Comparison of ENCODE assay signal across 10 cellular contexts in genomic region chr12:40208707-40209106, GRCh38.
DNase-seq lines count a peak whose midpoint lies in the region; ATAC-seq lines count a peak whose summit lies in the region.
"Had no signal": no experiment of that assay in that cellular context is flagged by ENCODE, and none has a peak within 500 bp of the region (broad histone marks: within the 10 kb centered on the region; RNA-seq: fewer than 3 reads in every experiment).

No MANE protein-coding gene starts in this region.

- ATAC-seq in GM19372 (IDR thresholded peaks at IDR 0.05; ENCODE audit: low read depth, unreplicated experiment) (peak; percentile 86), HG02885 (IDR thresholded peaks at IDR 0.05; ENCODE audit: poor library complexity, unreplicated experiment) (peak; percentile 94)

- H3K27ac ChIP-seq in skin epidermis = peak overlapping the region in 12 of 21 experiments; percentile 3 to 76 (median 30)
- H3K27ac ChIP-seq: ascending aorta had no signal

- peak; percentile 81 to 98 for DNase-seq in NOMO-1 (lab: John Stamatoyannopoulos, UW; ENCODE audit: unreplicated experiment in 2 of 2)
- no peak for DNase-seq in D341Med (ENCODE audit: low spot score)
- DNase-seq in activated effector memory CD4-positive, alpha-beta T cell treated with anti-CD3 and anti-CD28 coated beads, Interleukin-2, amount 50 U/mL, for 16 hours = no peak
- no peak for DNase-seq in cerebellar nuclear complex (lab: John Stamatoyannopoulos, UW)
- DNase-seq in kidney tubule cell (ENCODE audit: low spot score) = no peak
- DNase-seq: stimulated activated CD8-positive, alpha-beta memory T cell treated with anti-CD3 and anti-CD28 coated beads, Interleukin-4, amount 100 ng/mL, for 48 hours had no signal

- H3K4me3 ChIP-seq in skin epidermis = no peak overlapping the region
- H3K4me3 ChIP-seq: ascending aorta had no signal

Comparison
In these comparisons a context has a peak if more than half of its experiments do, and no peak if none do; other contexts are left out.
1. DNase-seq: peak in NOMO-1 (2 of 2); none in D341Med (single experiment), activated effector memory CD4-positive, alpha-beta T cell treated with anti-CD3 and anti-CD28 coated beads, Interleukin-2, amount 50 U/mL, for 16 hours (single experiment), cerebellar nuclear complex (0 of 2) and kidney tubule cell (single experiment).